1 cellular context compared by ENCODE assay signal in the genomic region with DNA sequence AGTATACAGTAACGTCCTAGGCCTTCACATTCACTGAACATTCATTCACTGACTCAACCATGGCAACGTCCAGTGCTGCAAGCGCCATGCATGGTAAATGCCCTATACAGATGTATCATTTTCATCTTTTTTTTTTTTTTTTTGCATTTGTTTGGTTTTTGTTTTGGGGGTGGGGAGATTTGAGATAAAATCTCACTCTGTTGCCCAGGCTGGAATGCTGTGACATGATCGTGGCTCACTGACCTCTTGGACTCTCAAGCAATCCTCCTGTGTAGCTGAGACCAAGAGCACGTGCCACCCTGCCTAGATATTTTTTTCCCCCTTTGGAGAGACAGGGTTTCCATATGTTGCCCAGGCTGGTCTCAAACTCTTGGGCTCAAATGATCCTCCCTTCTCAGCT.
TF ChIP-seq lines count a peak whose summit lies in the region.

No MANE protein-coding gene starts in this region.

TF ChIP-seq in HepG2, 621 proteins besides CTCF, POLR2A, EP300 and RAD21 (continued from another document and continues in another):
- TF ChIP-seq ZNF687 (CRISPR knock-in tag; IDR thresholded peaks at IDR 0.05) = no peak
- no peak for TF ChIP-seq ZFP62 (CRISPR knock-in tag; IDR thresholded peaks at IDR 0.05)
- TF ChIP-seq RFXAP (CRISPR knock-in tag; IDR thresholded peaks at IDR 0.05; ENCODE audit: borderline replicate concordance) = no peak
- peak; percentile 72; the same call in 1 of the 2 replicates for TF ChIP-seq MLXIP (CRISPR knock-in tag; IDR thresholded peaks at IDR 0.05; ENCODE audit: borderline replicate concordance)
- TF ChIP-seq HDAC2 (CRISPR knock-in tag; IDR thresholded peaks at IDR 0.05) = peak; percentile 58; the same call in 1 of the 2 replicates
- TF ChIP-seq, protein P1, sequence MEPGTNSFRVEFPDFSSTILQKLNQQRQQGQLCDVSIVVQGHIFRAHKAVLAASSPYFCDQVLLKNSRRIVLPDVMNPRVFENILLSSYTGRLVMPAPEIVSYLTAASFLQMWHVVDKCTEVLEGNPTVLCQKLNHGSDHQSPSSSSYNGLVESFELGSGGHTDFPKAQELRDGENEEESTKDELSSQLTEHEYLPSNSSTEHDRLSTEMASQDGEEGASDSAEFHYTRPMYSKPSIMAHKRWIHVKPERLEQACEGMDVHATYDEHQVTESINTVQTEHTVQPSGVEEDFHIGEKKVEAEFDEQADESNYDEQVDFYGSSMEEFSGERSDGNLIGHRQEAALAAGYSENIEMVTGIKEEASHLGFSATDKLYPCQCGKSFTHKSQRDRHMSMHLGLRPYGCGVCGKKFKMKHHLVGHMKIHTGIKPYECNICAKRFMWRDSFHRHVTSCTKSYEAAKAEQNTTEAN (CRISPR knock-in tag; conservative IDR thresholded peaks at IDR 0.05) = no peak
- no peak for TF ChIP-seq SYNCRIP (IDR thresholded peaks at IDR 0.05; ENCODE audit: insufficient read depth, low read depth, low read length)
- TF ChIP-seq MXI1 (IDR thresholded peaks at IDR 0.05; ENCODE audit: borderline replicate concordance, low read depth, low read length) = 0 out of 3 replicates have a peak, but pooled peaks have one; percentile 26
- TF ChIP-seq, protein P2, sequence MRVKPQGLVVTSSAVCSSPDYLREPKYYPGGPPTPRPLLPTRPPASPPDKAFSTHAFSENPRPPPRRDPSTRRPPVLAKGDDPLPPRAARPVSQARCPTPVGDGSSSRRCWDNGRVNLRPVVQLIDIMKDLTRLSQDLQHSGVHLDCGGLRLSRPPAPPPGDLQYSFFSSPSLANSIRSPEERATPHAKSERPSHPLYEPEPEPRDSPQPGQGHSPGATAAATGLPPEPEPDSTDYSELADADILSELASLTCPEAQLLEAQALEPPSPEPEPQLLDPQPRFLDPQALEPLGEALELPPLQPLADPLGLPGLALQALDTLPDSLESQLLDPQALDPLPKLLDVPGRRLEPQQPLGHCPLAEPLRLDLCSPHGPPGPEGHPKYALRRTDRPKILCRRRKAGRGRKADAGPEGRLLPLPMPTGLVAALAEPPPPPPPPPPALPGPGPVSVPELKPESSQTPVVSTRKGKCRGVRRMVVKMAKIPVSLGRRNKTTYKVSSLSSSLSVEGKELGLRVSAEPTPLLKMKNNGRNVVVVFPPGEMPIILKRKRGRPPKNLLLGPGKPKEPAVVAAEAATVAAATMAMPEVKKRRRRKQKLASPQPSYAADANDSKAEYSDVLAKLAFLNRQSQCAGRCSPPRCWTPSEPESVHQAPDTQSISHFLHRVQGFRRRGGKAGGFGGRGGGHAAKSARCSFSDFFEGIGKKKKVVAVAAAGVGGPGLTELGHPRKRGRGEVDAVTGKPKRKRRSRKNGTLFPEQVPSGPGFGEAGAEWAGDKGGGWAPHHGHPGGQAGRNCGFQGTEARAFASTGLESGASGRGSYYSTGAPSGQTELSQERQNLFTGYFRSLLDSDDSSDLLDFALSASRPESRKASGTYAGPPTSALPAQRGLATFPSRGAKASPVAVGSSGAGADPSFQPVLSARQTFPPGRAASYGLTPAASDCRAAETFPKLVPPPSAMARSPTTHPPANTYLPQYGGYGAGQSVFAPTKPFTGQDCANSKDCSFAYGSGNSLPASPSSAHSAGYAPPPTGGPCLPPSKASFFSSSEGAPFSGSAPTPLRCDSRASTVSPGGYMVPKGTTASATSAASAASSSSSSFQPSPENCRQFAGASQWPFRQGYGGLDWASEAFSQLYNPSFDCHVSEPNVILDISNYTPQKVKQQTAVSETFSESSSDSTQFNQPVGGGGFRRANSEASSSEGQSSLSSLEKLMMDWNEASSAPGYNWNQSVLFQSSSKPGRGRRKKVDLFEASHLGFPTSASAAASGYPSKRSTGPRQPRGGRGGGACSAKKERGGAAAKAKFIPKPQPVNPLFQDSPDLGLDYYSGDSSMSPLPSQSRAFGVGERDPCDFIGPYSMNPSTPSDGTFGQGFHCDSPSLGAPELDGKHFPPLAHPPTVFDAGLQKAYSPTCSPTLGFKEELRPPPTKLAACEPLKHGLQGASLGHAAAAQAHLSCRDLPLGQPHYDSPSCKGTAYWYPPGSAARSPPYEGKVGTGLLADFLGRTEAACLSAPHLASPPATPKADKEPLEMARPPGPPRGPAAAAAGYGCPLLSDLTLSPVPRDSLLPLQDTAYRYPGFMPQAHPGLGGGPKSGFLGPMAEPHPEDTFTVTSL (CRISPR knock-in tag; IDR thresholded peaks at IDR 0.05; ENCODE audit: borderline replicate concordance) = peak; percentile 50; the same call in 1 of the 2 replicates
- TF ChIP-seq, protein P3, sequence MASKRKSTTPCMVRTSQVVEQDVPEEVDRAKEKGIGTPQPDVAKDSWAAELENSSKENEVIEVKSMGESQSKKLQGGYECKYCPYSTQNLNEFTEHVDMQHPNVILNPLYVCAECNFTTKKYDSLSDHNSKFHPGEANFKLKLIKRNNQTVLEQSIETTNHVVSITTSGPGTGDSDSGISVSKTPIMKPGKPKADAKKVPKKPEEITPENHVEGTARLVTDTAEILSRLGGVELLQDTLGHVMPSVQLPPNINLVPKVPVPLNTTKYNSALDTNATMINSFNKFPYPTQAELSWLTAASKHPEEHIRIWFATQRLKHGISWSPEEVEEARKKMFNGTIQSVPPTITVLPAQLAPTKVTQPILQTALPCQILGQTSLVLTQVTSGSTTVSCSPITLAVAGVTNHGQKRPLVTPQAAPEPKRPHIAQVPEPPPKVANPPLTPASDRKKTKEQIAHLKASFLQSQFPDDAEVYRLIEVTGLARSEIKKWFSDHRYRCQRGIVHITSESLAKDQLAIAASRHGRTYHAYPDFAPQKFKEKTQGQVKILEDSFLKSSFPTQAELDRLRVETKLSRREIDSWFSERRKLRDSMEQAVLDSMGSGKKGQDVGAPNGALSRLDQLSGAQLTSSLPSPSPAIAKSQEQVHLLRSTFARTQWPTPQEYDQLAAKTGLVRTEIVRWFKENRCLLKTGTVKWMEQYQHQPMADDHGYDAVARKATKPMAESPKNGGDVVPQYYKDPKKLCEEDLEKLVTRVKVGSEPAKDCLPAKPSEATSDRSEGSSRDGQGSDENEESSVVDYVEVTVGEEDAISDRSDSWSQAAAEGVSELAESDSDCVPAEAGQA (IDR thresholded peaks at IDR 0.05; ENCODE audit: low read depth) = no peak
- TF ChIP-seq, protein P3 (CRISPR knock-in tag; IDR thresholded peaks at IDR 0.05; ENCODE audit: borderline replicate concordance) = no peak
- TF ChIP-seq ZNF780A (CRISPR knock-in tag; IDR thresholded peaks at IDR 0.05) = no peak
- TF ChIP-seq, protein P4, sequence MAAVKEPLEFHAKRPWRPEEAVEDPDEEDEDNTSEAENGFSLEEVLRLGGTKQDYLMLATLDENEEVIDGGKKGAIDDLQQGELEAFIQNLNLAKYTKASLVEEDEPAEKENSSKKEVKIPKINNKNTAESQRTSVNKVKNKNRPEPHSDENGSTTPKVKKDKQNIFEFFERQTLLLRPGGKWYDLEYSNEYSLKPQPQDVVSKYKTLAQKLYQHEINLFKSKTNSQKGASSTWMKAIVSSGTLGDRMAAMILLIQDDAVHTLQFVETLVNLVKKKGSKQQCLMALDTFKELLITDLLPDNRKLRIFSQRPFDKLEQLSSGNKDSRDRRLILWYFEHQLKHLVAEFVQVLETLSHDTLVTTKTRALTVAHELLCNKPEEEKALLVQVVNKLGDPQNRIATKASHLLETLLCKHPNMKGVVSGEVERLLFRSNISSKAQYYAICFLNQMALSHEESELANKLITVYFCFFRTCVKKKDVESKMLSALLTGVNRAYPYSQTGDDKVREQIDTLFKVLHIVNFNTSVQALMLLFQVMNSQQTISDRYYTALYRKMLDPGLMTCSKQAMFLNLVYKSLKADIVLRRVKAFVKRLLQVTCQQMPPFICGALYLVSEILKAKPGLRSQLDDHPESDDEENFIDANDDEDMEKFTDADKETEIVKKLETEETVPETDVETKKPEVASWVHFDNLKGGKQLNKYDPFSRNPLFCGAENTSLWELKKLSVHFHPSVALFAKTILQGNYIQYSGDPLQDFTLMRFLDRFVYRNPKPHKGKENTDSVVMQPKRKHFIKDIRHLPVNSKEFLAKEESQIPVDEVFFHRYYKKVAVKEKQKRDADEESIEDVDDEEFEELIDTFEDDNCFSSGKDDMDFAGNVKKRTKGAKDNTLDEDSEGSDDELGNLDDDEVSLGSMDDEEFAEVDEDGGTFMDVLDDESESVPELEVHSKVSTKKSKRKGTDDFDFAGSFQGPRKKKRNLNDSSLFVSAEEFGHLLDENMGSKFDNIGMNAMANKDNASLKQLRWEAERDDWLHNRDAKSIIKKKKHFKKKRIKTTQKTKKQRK (IDR thresholded peaks at IDR 0.05; ENCODE audit: low read length) = no peak
- TF ChIP-seq ZNF639 (CRISPR knock-in tag; conservative IDR thresholded peaks at IDR 0.05) = no peak
